ENCODE assay signal across 27 cellular contexts in the genomic region with DNA sequence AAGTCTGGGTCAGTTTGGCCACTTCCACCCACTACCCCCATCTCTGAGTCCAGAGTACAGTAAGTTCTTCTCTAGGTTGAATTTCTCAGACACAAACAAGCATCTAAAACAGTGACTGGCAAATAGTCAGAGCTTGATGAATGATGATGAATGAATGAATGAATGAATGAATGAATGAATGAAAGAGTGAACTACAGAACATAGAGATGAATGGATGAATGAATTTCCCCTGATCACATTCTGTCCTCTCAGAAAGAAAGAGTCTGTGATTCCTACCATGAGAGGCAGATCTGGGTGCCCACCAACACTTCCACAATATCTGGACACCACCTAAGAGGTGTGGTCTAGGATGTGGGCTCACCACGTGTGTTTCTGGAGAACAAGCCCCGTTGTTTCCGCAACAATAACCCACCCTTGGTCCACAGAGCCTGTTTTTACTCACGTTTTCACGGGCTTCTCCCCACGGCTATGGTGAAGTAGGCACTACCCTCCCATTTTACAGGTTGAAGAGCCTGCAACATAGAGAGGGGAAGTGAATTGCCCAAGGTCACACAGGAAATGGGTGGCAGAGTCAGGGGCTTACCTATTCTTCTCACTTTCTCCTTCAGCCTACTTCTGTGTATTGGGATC.
"Had no signal": no experiment of that assay in that cellular context is flagged by ENCODE, and none has a peak within 500 bp of the region (broad histone marks: within the 10 kb centered on the region; RNA-seq: fewer than 3 reads in every experiment).

No MANE protein-coding gene starts in this region.

- H3K27me3 ChIP-seq: adrenal gland, dorsolateral prefrontal cortex, esophagus muscularis mucosa, hepatocyte, ovary, vagina had no signal

- H3K4me1 ChIP-seq: adrenal gland, left ventricle myocardium inferior, prostate gland, spleen had no signal

- H2AFZ ChIP-seq: hepatocyte had no signal

- H3K27ac ChIP-seq: adrenal gland, esophagus muscularis mucosa, hepatocyte, left ventricle myocardium inferior, neutrophil, ovary, prostate gland, spleen, thoracic aorta, vagina, VCaP had no signal

- H3K79me2 ChIP-seq: hepatocyte had no signal

- H3K4me3 Mint-ChIP-seq: activated CD4-positive, alpha-beta T cell treated with anti-CD3 and anti-CD28 coated beads, Interleukin-2, amount 10 ng/mL, durations not matched to agents 7 days and 5 days; activated naive CD8-positive, alpha-beta T cell; mesothelial cell of epicardium; naive thymus-derived CD8-positive, alpha-beta T cell; T-cell; T-helper 2 cell treated with Interferon-gamma antibody and Interleukin-4, amounts not matched to agents 5 μg/mL and 100 μg/mL, for 36 hours; type B pancreatic cell had no signal

- DNase-seq: activated CD4-positive, alpha-beta T cell treated with anti-CD3 and anti-CD28 coated beads, Interleukin-2, amount 10 ng/mL, durations not matched to agents 7 days and 5 days; activated gamma-delta T cell treated with Interleukin-2 at 50 U/mL for 16 hours; central memory CD4-positive, alpha-beta T cell; glutamatergic neuron; left ventricle myocardium inferior; naive thymus-derived CD8-positive, alpha-beta T cell; ovary; spleen; stimulated activated CD4-positive, alpha-beta T cell treated with anti-CD3 and anti-CD28 coated beads, Interleukin-4, amount 100 ng/mL, for 1 hour; T-cell had no signal

- H3K36me3 ChIP-seq: adrenal gland, esophagus muscularis mucosa, left ventricle myocardium inferior, neutrophil, ovary, prostate gland, spleen, thoracic aorta, vagina had no signal

- H3K9me3 ChIP-seq: adrenal gland, neutrophil, prostate gland, thoracic aorta, vagina had no signal

- H3K36me3 Mint-ChIP-seq: T-cell, type B pancreatic cell had no signal

- H3K27ac Mint-ChIP-seq: activated CD4-positive, alpha-beta T cell treated with anti-CD3 and anti-CD28 coated beads, Interleukin-2, amount 10 ng/mL, durations not matched to agents 7 days and 5 days; activated naive CD8-positive, alpha-beta T cell; mesothelial cell of epicardium; naive thymus-derived CD8-positive, alpha-beta T cell; T-cell; T-helper 2 cell treated with Interferon-gamma antibody and Interleukin-4, amounts not matched to agents 5 μg/mL and 100 μg/mL, for 36 hours; type B pancreatic cell had no signal

- ATAC-seq: activated CD4-positive, CD25-positive, alpha-beta regulatory T cell treated with anti-CD3 and anti-CD28 coated beads, Interleukin-2, amount 50 U/mL, for 24 hours; naive thymus-derived CD8-positive, alpha-beta T cell; T-cell had no signal

- H3K4me3 ChIP-seq: adrenal gland, esophagus muscularis mucosa, hepatocyte, left ventricle myocardium inferior, ovary, prostate gland, spleen, thoracic aorta, vagina had no signal

- H3K27me3 Mint-ChIP-seq: type B pancreatic cell had no signal

- H3K4me1 Mint-ChIP-seq: mesothelial cell of epicardium had no signal

- H3K4me2 ChIP-seq: hepatocyte had no signal

- FAIRE-seq: astrocyte, colon, frontal cortex had no signal
